In the genomic region with DNA sequence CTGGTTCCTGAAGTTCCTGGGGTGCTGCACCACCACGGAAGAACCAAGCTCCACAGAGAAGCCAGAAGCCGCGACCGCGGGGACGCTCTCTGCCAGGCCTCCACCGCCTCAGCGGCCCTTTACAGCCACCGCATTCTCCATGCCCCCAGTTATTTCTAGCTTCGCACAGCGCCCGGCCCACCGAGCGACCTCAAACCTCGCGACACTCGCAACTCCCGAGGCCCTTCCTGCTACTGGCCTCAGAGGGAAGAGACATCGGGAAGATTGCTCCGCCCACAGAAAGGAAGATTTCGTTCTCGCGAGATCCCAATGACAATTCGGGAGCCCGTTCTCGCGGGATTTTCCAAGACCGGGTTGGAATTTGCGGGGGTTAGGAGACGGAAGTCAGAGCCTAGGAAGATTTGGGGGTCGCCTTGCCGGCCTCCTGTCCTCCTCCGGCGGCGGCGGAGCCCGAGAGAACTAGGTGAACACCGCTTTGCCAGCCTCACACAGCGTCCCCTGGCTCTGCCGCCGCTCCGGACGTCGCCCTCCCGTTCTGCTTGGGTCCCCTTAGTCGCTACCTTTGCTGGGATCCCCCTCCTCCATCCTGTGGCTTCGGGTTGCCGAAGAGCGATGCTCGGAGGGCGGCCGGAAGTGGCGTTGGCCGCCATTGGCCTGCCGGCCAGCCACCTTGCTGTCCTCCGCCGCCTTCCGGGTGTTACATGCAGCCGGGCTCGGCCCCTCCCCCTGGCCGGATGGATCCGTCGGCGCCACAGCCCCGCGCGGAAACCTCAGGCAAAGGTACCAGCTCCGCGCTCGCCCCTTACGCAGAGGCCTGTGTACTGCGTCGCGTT, we compare ENCODE assay signal across 1 cellular context.
TF ChIP-seq lines count a peak whose summit lies in the region.

A gene with protein sequence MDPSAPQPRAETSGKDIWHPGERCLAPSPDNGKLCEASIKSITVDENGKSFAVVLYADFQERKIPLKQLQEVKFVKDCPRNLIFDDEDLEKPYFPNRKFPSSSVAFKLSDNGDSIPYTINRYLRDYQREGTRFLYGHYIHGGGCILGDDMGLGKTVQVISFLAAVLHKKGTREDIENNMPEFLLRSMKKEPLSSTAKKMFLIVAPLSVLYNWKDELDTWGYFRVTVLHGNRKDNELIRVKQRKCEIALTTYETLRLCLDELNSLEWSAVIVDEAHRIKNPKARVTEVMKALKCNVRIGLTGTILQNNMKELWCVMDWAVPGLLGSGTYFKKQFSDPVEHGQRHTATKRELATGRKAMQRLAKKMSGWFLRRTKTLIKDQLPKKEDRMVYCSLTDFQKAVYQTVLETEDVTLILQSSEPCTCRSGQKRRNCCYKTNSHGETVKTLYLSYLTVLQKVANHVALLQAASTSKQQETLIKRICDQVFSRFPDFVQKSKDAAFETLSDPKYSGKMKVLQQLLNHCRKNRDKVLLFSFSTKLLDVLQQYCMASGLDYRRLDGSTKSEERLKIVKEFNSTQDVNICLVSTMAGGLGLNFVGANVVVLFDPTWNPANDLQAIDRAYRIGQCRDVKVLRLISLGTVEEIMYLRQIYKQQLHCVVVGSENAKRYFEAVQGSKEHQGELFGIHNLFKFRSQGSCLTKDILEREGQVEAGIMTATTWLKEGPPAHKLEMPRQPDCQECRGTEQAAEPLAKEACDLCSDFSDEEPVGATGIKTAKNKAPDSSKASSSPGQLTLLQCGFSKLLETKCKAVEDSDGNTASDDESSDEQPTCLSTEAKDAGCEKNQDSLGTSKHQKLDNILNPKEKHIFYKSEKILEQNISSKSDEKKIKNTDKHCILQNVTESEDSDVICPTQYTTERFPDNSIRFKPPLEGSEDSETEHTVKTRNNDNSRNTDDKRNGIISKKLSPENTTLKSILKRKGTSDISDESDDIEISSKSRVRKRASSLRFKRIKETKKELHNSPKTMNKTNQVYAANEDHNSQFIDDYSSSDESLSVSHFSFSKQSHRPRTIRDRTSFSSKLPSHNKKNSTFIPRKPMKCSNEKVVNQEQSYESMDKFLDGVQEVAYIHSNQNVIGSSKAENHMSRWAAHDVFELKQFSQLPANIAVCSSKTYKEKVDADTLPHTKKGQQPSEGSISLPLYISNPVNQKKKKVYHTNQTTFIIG (N-terminal part only) (plus strand): TSS at position 387 of the 833 bp plus-strand sequence. CDS start 348 bp downstream, at position 735.

TF ChIP-seq in H1, 55 proteins besides CTCF, POLR2A, EP300 and RAD21:
- peak; percentile 92 for TF ChIP-seq EGR1 (IDR thresholded peaks at IDR 0.05; ENCODE audit: borderline replicate concordance, low read depth, low read length)
- no peak for TF ChIP-seq MAFK (IDR thresholded peaks at IDR 0.05; ENCODE audit: low read depth, low read length)
- TF ChIP-seq EZH2 (IDR thresholded peaks at IDR 0.05; ENCODE audit: low read depth, low read length, severe bottlenecking), result no peak
- TF ChIP-seq KDM1A (IDR thresholded peaks at IDR 0.05; ENCODE audit: borderline replicate concordance, low read length), result no peak
- TF ChIP-seq RBBP5 (IDR thresholded peaks at IDR 0.05; ENCODE audit: borderline replicate concordance, low read depth, low read length), result peak; percentile 84
- TF ChIP-seq HDAC6 (IDR thresholded peaks at IDR 0.05; ENCODE audit: low read depth, low read length), result no peak
- TF ChIP-seq SIN3A (conservative IDR thresholded peaks at IDR 0.05 in 1 of 2, IDR thresholded peaks at IDR 0.05 in 1 of 2; ENCODE audit: low read depth in 1 of 2, low read length in 2 of 2), result peak in 1 of 2 experiments; percentile 97
- peak; percentile 61 for TF ChIP-seq KDM5A (IDR thresholded peaks at IDR 0.05; ENCODE audit: low read length)
- no peak for TF ChIP-seq ZNF274 (IDR thresholded peaks at IDR 0.05; ENCODE audit: borderline replicate concordance, extremely low read depth, low read length)
- peak; percentile 97 for TF ChIP-seq ASH2L (IDR thresholded peaks at IDR 0.05; ENCODE audit: low read length)
- peak; percentile 3; the same call in 1 of the 2 replicates for TF ChIP-seq SIX5 (IDR thresholded peaks at IDR 0.05; ENCODE audit: low read depth, low read length)
- TF ChIP-seq BRCA1 (IDR thresholded peaks at IDR 0.05; ENCODE audit: low read depth, low read length), result peak; percentile 100
- 0 out of 2 replicates have a peak, but pooled peaks have one; percentile 27 for TF ChIP-seq SP2 (IDR thresholded peaks at IDR 0.05; ENCODE audit: low read length)
- TF ChIP-seq SRF (IDR thresholded peaks at IDR 0.05; ENCODE audit: low read depth, low read length), result peak; percentile 38; the same call in 1 of the 2 replicates
- TF ChIP-seq CEBPB (IDR thresholded peaks at IDR 0.05; ENCODE audit: low read depth, low read length), result no peak
- TF ChIP-seq, protein P1, sequence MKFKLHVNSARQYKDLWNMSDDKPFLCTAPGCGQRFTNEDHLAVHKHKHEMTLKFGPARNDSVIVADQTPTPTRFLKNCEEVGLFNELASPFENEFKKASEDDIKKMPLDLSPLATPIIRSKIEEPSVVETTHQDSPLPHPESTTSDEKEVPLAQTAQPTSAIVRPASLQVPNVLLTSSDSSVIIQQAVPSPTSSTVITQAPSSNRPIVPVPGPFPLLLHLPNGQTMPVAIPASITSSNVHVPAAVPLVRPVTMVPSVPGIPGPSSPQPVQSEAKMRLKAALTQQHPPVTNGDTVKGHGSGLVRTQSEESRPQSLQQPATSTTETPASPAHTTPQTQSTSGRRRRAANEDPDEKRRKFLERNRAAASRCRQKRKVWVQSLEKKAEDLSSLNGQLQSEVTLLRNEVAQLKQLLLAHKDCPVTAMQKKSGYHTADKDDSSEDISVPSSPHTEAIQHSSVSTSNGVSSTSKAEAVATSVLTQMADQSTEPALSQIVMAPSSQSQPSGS (IDR thresholded peaks at IDR 0.05; ENCODE audit: low read length), result peak; percentile 99
- TF ChIP-seq, protein P2, sequence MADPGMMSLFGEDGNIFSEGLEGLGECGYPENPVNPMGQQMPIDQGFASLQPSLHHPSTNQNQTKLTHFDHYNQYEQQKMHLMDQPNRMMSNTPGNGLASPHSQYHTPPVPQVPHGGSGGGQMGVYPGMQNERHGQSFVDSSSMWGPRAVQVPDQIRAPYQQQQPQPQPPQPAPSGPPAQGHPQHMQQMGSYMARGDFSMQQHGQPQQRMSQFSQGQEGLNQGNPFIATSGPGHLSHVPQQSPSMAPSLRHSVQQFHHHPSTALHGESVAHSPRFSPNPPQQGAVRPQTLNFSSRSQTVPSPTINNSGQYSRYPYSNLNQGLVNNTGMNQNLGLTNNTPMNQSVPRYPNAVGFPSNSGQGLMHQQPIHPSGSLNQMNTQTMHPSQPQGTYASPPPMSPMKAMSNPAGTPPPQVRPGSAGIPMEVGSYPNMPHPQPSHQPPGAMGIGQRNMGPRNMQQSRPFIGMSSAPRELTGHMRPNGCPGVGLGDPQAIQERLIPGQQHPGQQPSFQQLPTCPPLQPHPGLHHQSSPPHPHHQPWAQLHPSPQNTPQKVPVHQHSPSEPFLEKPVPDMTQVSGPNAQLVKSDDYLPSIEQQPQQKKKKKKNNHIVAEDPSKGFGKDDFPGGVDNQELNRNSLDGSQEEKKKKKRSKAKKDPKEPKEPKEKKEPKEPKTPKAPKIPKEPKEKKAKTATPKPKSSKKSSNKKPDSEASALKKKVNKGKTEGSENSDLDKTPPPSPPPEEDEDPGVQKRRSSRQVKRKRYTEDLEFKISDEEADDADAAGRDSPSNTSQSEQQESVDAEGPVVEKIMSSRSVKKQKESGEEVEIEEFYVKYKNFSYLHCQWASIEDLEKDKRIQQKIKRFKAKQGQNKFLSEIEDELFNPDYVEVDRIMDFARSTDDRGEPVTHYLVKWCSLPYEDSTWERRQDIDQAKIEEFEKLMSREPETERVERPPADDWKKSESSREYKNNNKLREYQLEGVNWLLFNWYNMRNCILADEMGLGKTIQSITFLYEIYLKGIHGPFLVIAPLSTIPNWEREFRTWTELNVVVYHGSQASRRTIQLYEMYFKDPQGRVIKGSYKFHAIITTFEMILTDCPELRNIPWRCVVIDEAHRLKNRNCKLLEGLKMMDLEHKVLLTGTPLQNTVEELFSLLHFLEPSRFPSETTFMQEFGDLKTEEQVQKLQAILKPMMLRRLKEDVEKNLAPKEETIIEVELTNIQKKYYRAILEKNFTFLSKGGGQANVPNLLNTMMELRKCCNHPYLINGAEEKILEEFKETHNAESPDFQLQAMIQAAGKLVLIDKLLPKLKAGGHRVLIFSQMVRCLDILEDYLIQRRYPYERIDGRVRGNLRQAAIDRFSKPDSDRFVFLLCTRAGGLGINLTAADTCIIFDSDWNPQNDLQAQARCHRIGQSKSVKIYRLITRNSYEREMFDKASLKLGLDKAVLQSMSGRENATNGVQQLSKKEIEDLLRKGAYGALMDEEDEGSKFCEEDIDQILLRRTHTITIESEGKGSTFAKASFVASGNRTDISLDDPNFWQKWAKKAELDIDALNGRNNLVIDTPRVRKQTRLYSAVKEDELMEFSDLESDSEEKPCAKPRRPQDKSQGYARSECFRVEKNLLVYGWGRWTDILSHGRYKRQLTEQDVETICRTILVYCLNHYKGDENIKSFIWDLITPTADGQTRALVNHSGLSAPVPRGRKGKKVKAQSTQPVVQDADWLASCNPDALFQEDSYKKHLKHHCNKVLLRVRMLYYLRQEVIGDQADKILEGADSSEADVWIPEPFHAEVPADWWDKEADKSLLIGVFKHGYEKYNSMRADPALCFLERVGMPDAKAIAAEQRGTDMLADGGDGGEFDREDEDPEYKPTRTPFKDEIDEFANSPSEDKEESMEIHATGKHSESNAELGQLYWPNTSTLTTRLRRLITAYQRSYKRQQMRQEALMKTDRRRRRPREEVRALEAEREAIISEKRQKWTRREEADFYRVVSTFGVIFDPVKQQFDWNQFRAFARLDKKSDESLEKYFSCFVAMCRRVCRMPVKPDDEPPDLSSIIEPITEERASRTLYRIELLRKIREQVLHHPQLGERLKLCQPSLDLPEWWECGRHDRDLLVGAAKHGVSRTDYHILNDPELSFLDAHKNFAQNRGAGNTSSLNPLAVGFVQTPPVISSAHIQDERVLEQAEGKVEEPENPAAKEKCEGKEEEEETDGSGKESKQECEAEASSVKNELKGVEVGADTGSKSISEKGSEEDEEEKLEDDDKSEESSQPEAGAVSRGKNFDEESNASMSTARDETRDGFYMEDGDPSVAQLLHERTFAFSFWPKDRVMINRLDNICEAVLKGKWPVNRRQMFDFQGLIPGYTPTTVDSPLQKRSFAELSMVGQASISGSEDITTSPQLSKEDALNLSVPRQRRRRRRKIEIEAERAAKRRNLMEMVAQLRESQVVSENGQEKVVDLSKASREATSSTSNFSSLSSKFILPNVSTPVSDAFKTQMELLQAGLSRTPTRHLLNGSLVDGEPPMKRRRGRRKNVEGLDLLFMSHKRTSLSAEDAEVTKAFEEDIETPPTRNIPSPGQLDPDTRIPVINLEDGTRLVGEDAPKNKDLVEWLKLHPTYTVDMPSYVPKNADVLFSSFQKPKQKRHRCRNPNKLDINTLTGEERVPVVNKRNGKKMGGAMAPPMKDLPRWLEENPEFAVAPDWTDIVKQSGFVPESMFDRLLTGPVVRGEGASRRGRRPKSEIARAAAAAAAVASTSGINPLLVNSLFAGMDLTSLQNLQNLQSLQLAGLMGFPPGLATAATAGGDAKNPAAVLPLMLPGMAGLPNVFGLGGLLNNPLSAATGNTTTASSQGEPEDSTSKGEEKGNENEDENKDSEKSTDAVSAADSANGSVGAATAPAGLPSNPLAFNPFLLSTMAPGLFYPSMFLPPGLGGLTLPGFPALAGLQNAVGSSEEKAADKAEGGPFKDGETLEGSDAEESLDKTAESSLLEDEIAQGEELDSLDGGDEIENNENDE (IDR thresholded peaks at IDR 0.05; ENCODE audit: insufficient replicate concordance, low read length), result no peak
- TF ChIP-seq CHD2 (IDR thresholded peaks at IDR 0.05; ENCODE audit: low read length), result peak; percentile 100
- TF ChIP-seq BACH1 (IDR thresholded peaks at IDR 0.05; ENCODE audit: low read length), result peak; percentile 64
- TF ChIP-seq KDM4A (IDR thresholded peaks at IDR 0.05; ENCODE audit: low read depth, low read length, severe bottlenecking), result peak; percentile 100
- peak; percentile 90 for TF ChIP-seq POLR2AphosphoS5 (IDR thresholded peaks at IDR 0.05; ENCODE audit: low read depth, low read length)
- peak; percentile 100 for TF ChIP-seq PHF8 (conservative IDR thresholded peaks at IDR 0.05; ENCODE audit: low read depth, low read length)
- peak; percentile 98 for TF ChIP-seq YY1 (IDR thresholded peaks at IDR 0.05; ENCODE audit: low read depth, low read length)
- TF ChIP-seq JUND (IDR thresholded peaks at IDR 0.05; ENCODE audit: low read length), result 0 out of 2 replicates have a peak, but pooled peaks have one; percentile 24
- TF ChIP-seq NANOG (IDR thresholded peaks at IDR 0.05; ENCODE audit: insufficient read depth, low read depth, low read length, poor library complexity, severe bottlenecking), result no peak
- TF ChIP-seq SIRT6 (IDR thresholded peaks at IDR 0.05; ENCODE audit: low read length), result no peak
- TF ChIP-seq TAF7 (optimal IDR thresholded peaks at IDR 0.05; ENCODE audit: borderline replicate concordance, low read depth, low read length), result peak; percentile 78
- TF ChIP-seq GTF2F1 (IDR thresholded peaks at IDR 0.05; ENCODE audit: borderline replicate concordance, low read depth, low read length), result peak; percentile 89; the same call in 1 of the 2 replicates
- peak in 1 of 2 experiments; percentile 37; a peak in 1 of 4 replicates for TF ChIP-seq HDAC2 (IDR thresholded peaks at IDR 0.05; ENCODE audit: borderline replicate concordance in 1 of 2, low read depth in 2 of 2, low read length in 2 of 2)
- no peak for TF ChIP-seq JUN (IDR thresholded peaks at IDR 0.05; ENCODE audit: low read depth, low read length)
- TF ChIP-seq CREB1 (IDR thresholded peaks at IDR 0.05), result peak; percentile 80
- TF ChIP-seq, protein P3, sequence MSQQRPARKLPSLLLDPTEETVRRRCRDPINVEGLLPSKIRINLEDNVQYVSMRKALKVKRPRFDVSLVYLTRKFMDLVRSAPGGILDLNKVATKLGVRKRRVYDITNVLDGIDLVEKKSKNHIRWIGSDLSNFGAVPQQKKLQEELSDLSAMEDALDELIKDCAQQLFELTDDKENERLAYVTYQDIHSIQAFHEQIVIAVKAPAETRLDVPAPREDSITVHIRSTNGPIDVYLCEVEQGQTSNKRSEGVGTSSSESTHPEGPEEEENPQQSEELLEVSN (IDR thresholded peaks at IDR 0.05), result peak; percentile 74
- TF ChIP-seq TAF1 (IDR thresholded peaks at IDR 0.05; ENCODE audit: low read depth, low read length), result peak; percentile 96
- no peak for TF ChIP-seq NRF1 (IDR thresholded peaks at IDR 0.05; ENCODE audit: low read depth, low read length)
- peak; percentile 75 for TF ChIP-seq TEAD4 (IDR thresholded peaks at IDR 0.05; ENCODE audit: low read depth, low read length)
- peak; percentile 81 for TF ChIP-seq TBP (IDR thresholded peaks at IDR 0.05; ENCODE audit: low read depth, low read length)
- no peak for TF ChIP-seq TCF12 (IDR thresholded peaks at IDR 0.05; ENCODE audit: low read depth, low read length)
- TF ChIP-seq, protein P4, sequence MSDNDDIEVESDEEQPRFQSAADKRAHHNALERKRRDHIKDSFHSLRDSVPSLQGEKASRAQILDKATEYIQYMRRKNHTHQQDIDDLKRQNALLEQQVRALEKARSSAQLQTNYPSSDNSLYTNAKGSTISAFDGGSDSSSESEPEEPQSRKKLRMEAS (IDR thresholded peaks at IDR 0.05), result peak; percentile 90
- peak; percentile 97 for TF ChIP-seq GABPA (IDR thresholded peaks at IDR 0.05; ENCODE audit: borderline replicate concordance, insufficient read depth, low read length)
- peak; percentile 83 for TF ChIP-seq SP4 (IDR thresholded peaks at IDR 0.05; ENCODE audit: low read length)
